11 cellular contexts compared by ENCODE assay signal in genomic region chr19:44892932-44893331, GRCh38. TPM values are rescaled to one million over a fixed set of nuclear protein-coding genes. Genes with fewer than 3 reads are reported as not detected.
DNase-seq lines count a peak whose midpoint lies in the region; ATAC-seq and TF ChIP-seq lines count a peak whose summit lies in the region.
"Had no signal": no experiment of that assay in that cellular context is flagged by ENCODE, and none has a peak within 500 bp of the region (broad histone marks: within the 10 kb centered on the region; RNA-seq: fewer than 3 reads in every experiment).

No MANE protein-coding gene starts in this region.

- 0 out of 2 replicates have a peak overlapping the region, but pooled peaks have one; percentile 4 for H3K9ac ChIP-seq in HUES48 (ENCODE audit: low read depth, low read length)

- POLR2A ChIA-PET in CD8-positive, alpha-beta T cell (lab: Charles Lee): interaction anchor here (1.3 kb wide), 1 partner anchor 22 kb away, joined by 5 read pairs; no protein-coding TSS in a partner anchor
- POLR2A ChIA-PET in naive thymus-derived CD4-positive, alpha-beta T cell (lab: Charles Lee): no interaction called here

- H3K4me3 Mint-ChIP-seq in CD8-positive, alpha-beta T cell: peak overlapping the region; percentile 90
- H3K4me3 Mint-ChIP-seq in activated T-helper 1 cell treated with anti-CD3 and anti-CD28 coated beads, Interleukin-12 subunit alpha, Interleukin-12 subunit beta, Interleukin-2, Interleukin-4 antibody, amounts not matched to agents 30 ng/mL and 10 ng/mL and 1 ng/mL, durations not matched to agents 14 hours and 24 hours and 36 hours: peak overlapping the region; percentile 93
- H3K4me3 Mint-ChIP-seq in naive thymus-derived CD4-positive, alpha-beta T cell: peak overlapping the region; percentile 72 to 96 (median 88)

- no peak overlapping the region for H3K4me3 ChIP-seq in CD8-positive, alpha-beta T cell (ENCODE audit: low read depth, low read length)
- H3K4me3 ChIP-seq in HUES48 (ENCODE audit: low read depth, low read length) (peak overlapping the region; percentile 91; the same call in 1 of the 2 replicates), heart left ventricle (peak overlapping the region in 2 of 12 donors; percentile 83 to 99)
- H3K4me3 ChIP-seq in naive thymus-derived CD4-positive, alpha-beta T cell (ENCODE audit: low read length): no peak overlapping the region

- CTCF ChIA-PET in CD8-positive, alpha-beta T cell (lab: Charles Lee): interaction anchor here (1.2 to 1.6 kb wide), 4 partner anchors 9 to 59 kb away, joined by 3 to 5 read pairs (median 4); partner anchors contain the start of gene APOE
- CTCF ChIA-PET in naive thymus-derived CD4-positive, alpha-beta T cell (lab: Charles Lee): no interaction called here

- WGBS in heart left ventricle, 4 donors: 81 to 93% (median 89%) methylated on average over 7 of the region's 7 CpGs

- ATAC-seq in CD8-positive, alpha-beta T cell: no peak
- ATAC-seq in naive thymus-derived CD4-positive, alpha-beta T cell: no peak
- ATAC-seq in GM18861 (IDR thresholded peaks at IDR 0.05; ENCODE audit: unreplicated experiment) (no peak), heart left ventricle (no peak)

- H3K36me3 ChIP-seq in CD8-positive, alpha-beta T cell (ENCODE audit: insufficient read depth, low read length): peaks cover 34% of the 10 kb centered on the region
- H3K36me3 ChIP-seq in HUES48 (ENCODE audit: control insufficient read depth, insufficient read depth, low read length) (peaks cover 65% of the 10 kb centered on the region), heart left ventricle (peaks cover 0 to 62% (median 57%) of the 10 kb centered on the region in 9 donors)
- H3K36me3 ChIP-seq in naive thymus-derived CD4-positive, alpha-beta T cell (ENCODE audit: control insufficient read depth in 2 of 3, insufficient read depth in 3 of 3, low read length in 3 of 3): peaks cover 0 to 57% (median 18%) of the 10 kb centered on the region in 3 experiments

- TF ChIP-seq CTCF in CD8-positive, alpha-beta T cell (IDR thresholded peaks at IDR 0.05): no peak
- no peak for TF ChIP-seq CTCF in heart left ventricle (IDR thresholded peaks at IDR 0.05)

- no peak for DNase-seq in CD8-positive, alpha-beta T cell
- no peak for DNase-seq in activated T-helper 1 cell treated with anti-CD3 and anti-CD28 coated beads, Interleukin-12 subunit alpha, Interleukin-12 subunit beta, Interleukin-2, Interleukin-4 antibody, amounts not matched to agents 30 ng/mL and 10 ng/mL and 1 ng/mL, durations not matched to agents 14 hours and 24 hours and 36 hours (ENCODE audit: low spot score)
- no peak for DNase-seq in naive thymus-derived CD4-positive, alpha-beta T cell
- DNase-seq in heart left ventricle (no peak), superior temporal gyrus (ENCODE audit: extremely low spot score) (no peak)
- DNase-seq in effector CD8-positive, alpha-beta T cell (lab: John Stamatoyannopoulos, UW): no peak
- DNase-seq: DMS 273 treated with DMSO at 0.1 percent for 48 hours, NCI-H69 had no signal

- no peak overlapping the region for H3K27ac ChIP-seq in CD8-positive, alpha-beta T cell (ENCODE audit: low read depth, low read length)
- no peak overlapping the region for H3K27ac ChIP-seq in HUES48 (ENCODE audit: low read depth, low read length)
- no peak overlapping the region for H3K27ac ChIP-seq in naive thymus-derived CD4-positive, alpha-beta T cell (ENCODE audit: low read depth, low read length)
- no peak overlapping the region for H3K27ac ChIP-seq in heart left ventricle

- H3K9me3 Mint-ChIP-seq in CD8-positive, alpha-beta T cell: no peaks in the 10 kb centered on the region
- H3K9me3 Mint-ChIP-seq in activated T-helper 1 cell treated with anti-CD3 and anti-CD28 coated beads, Interleukin-12 subunit alpha, Interleukin-12 subunit beta, Interleukin-2, Interleukin-4 antibody, amounts not matched to agents 30 ng/mL and 10 ng/mL and 1 ng/mL, durations not matched to agents 14 hours and 24 hours and 36 hours: no peaks in the 10 kb centered on the region
- peaks cover 0 to 5% (median 0%) of the 10 kb centered on the region in 11 donors for H3K9me3 Mint-ChIP-seq in naive thymus-derived CD4-positive, alpha-beta T cell

- H3K27me3 Mint-ChIP-seq in CD8-positive, alpha-beta T cell (ENCODE audit: low read depth): no peaks in the 10 kb centered on the region
- no peaks in the 10 kb centered on the region for H3K27me3 Mint-ChIP-seq in activated T-helper 1 cell treated with anti-CD3 and anti-CD28 coated beads, Interleukin-12 subunit alpha, Interleukin-12 subunit beta, Interleukin-2, Interleukin-4 antibody, amounts not matched to agents 30 ng/mL and 10 ng/mL and 1 ng/mL, durations not matched to agents 14 hours and 24 hours and 36 hours (ENCODE audit: insufficient read depth)
- H3K27me3 Mint-ChIP-seq in naive thymus-derived CD4-positive, alpha-beta T cell: no peaks in the 10 kb centered on the region

- H3K27me3 ChIP-seq in CD8-positive, alpha-beta T cell (ENCODE audit: insufficient read depth, low read length): no peaks in the 10 kb centered on the region
- H3K27me3 ChIP-seq in HUES48 (ENCODE audit: control insufficient read depth, insufficient read depth, low read length) (no peaks in the 10 kb centered on the region), heart left ventricle (no peaks in the 10 kb centered on the region)
- H3K27me3 ChIP-seq in naive thymus-derived CD4-positive, alpha-beta T cell (ENCODE audit: control insufficient read depth in 2 of 2, insufficient read depth in 2 of 2, low read length in 2 of 2): no peaks in the 10 kb centered on the region

- peaks cover 61% of the 10 kb centered on the region for H3K36me3 Mint-ChIP-seq in CD8-positive, alpha-beta T cell
- peaks cover 40% of the 10 kb centered on the region for H3K36me3 Mint-ChIP-seq in activated T-helper 1 cell treated with anti-CD3 and anti-CD28 coated beads, Interleukin-12 subunit alpha, Interleukin-12 subunit beta, Interleukin-2, Interleukin-4 antibody, amounts not matched to agents 30 ng/mL and 10 ng/mL and 1 ng/mL, durations not matched to agents 14 hours and 24 hours and 36 hours (ENCODE audit: low read depth)
- H3K36me3 Mint-ChIP-seq in naive thymus-derived CD4-positive, alpha-beta T cell: peaks cover 0 to 25% (median 5%) of the 10 kb centered on the region in 5 donors

- H3K4me1 ChIP-seq in CD8-positive, alpha-beta T cell (ENCODE audit: insufficient read depth, low read length): peaks cover 20% of the 10 kb centered on the region
- H3K4me1 ChIP-seq in HUES48 (ENCODE audit: control insufficient read depth, insufficient read depth, low read length) (0 out of 2 replicates have a peak, but pooled peaks cover 4% of the 10 kb centered on the region), heart left ventricle (peaks cover 0 to 31% (median 21%) of the 10 kb centered on the region in 12 donors)
- peaks cover 10 to 20% of the 10 kb centered on the region in 2 donors for H3K4me1 ChIP-seq in naive thymus-derived CD4-positive, alpha-beta T cell (ENCODE audit: control insufficient read depth in 2 of 2, insufficient read depth in 2 of 2, low read length in 2 of 2)

- H3K4me1 Mint-ChIP-seq in CD8-positive, alpha-beta T cell (ENCODE audit: low read depth): peaks cover 27% of the 10 kb centered on the region
- peaks cover 30% of the 10 kb centered on the region for H3K4me1 Mint-ChIP-seq in activated T-helper 1 cell treated with anti-CD3 and anti-CD28 coated beads, Interleukin-12 subunit alpha, Interleukin-12 subunit beta, Interleukin-2, Interleukin-4 antibody, amounts not matched to agents 30 ng/mL and 10 ng/mL and 1 ng/mL, durations not matched to agents 14 hours and 24 hours and 36 hours (ENCODE audit: low read depth)
- H3K4me1 Mint-ChIP-seq in naive thymus-derived CD4-positive, alpha-beta T cell: peaks cover 18 to 44% (median 32%) of the 10 kb centered on the region in 7 donors

- TF ChIP-seq POLR2A in heart left ventricle (IDR thresholded peaks at IDR 0.05): no peak

- no peaks in the 10 kb centered on the region for H3K9me3 ChIP-seq in CD8-positive, alpha-beta T cell (ENCODE audit: low read length)
- H3K9me3 ChIP-seq in HUES48 (ENCODE audit: control insufficient read depth, insufficient read depth, low read length) (no peaks in the 10 kb centered on the region), heart left ventricle (no peaks in the 10 kb centered on the region)
- H3K9me3 ChIP-seq in naive thymus-derived CD4-positive, alpha-beta T cell (ENCODE audit: control insufficient read depth in 2 of 3, low read length in 3 of 3): no peaks in the 10 kb centered on the region

- intact Hi-C loops in CD8-positive, alpha-beta T cell (cut with DNase I, micrococcal nuclease): loop anchor here in 1 of 2 experiments (5.0 to 10.0 kb wide), 3 partner anchors 359 to 801 kb away; partner anchors contain the start of genes MARK4, ZNF224 and ZNF226
- intact Hi-C loops in activated T-helper 1 cell treated with anti-CD3 and anti-CD28 coated beads, Interleukin-12 subunit alpha, Interleukin-12 subunit beta, Interleukin-2, Interleukin-4 antibody, amounts not matched to agents 30 ng/mL and 10 ng/mL and 1 ng/mL, durations not matched to agents 14 hours and 24 hours and 36 hours (cut with micrococcal nuclease): no loop called here
- intact Hi-C loops in naive thymus-derived CD4-positive, alpha-beta T cell (cut with micrococcal nuclease): loop anchor here in 1 of 2 donors (5.0 kb wide), 2 partner anchors 201 to 994 kb away; partner anchors contain the start of gene IRF2BP1
- intact Hi-C loops in heart left ventricle (cut with DNase I): loop anchor here in 3 of 10 donors (5.0 to 10.0 kb wide), 2 partner anchors 46 to 162 kb away; partner anchors contain the start of gene NECTIN2 (in 2 of the 3)

- peak overlapping the region; percentile 53 for H3K27ac Mint-ChIP-seq in CD8-positive, alpha-beta T cell
- peak overlapping the region; percentile 64 for H3K27ac Mint-ChIP-seq in activated T-helper 1 cell treated with anti-CD3 and anti-CD28 coated beads, Interleukin-12 subunit alpha, Interleukin-12 subunit beta, Interleukin-2, Interleukin-4 antibody, amounts not matched to agents 30 ng/mL and 10 ng/mL and 1 ng/mL, durations not matched to agents 14 hours and 24 hours and 36 hours
- peak overlapping the region in 7 of 9 donors; percentile 40 to 90 (median 81) for H3K27ac Mint-ChIP-seq in naive thymus-derived CD4-positive, alpha-beta T cell

RNA-seq across cellular contexts. Expression of gene TOMM40, which starts 1.9 kb away (rescaled TPM):
- 10 to 100 TPM; 25.8 to 27.4 TPM for total RNA-seq in CD8-positive, alpha-beta T cell
- 209 and 211 TPM in 2 replicates for total RNA-seq in activated T-helper 1 cell treated with anti-CD3 and anti-CD28 coated beads, Interleukin-12 subunit alpha, Interleukin-12 subunit beta, Interleukin-2, Interleukin-4 antibody, amounts not matched to agents 30 ng/mL and 10 ng/mL and 1 ng/mL, durations not matched to agents 14 hours and 24 hours and 36 hours
- 10 to 100 TPM; 26.3 to 73.3 (median 37.5) TPM for total RNA-seq in naive thymus-derived CD4-positive, alpha-beta T cell
- polyA plus RNA-seq in naive thymus-derived CD4-positive, alpha-beta T cell: 10 to 100 TPM; 26.5 to 44.8 TPM
- total RNA-seq in heart left ventricle: 10 to 100 TPM; 32.2 to 58.8 (median 46.3) TPM
- polyA plus RNA-seq in heart left ventricle: 10 to 100 TPM; 41.3 to 79.9 TPM

RNA-seq across cellular contexts. Expression of gene APOE, which starts 12.7 kb away (rescaled TPM):
- 1 to 10 TPM; 5.0 TPM for total RNA-seq in CD8-positive, alpha-beta T cell
- 0.41 and 0.42 TPM in 2 replicates for total RNA-seq in activated T-helper 1 cell treated with anti-CD3 and anti-CD28 coated beads, Interleukin-12 subunit alpha, Interleukin-12 subunit beta, Interleukin-2, Interleukin-4 antibody, amounts not matched to agents 30 ng/mL and 10 ng/mL and 1 ng/mL, durations not matched to agents 14 hours and 24 hours and 36 hours
- total RNA-seq in naive thymus-derived CD4-positive, alpha-beta T cell: 1 to 10 TPM in 4 of 5 experiments, under 1 TPM in 1; 0.41 to 7.9 (median 4.0) TPM
- not detected for polyA plus RNA-seq in naive thymus-derived CD4-positive, alpha-beta T cell
- 100 to 1,000 TPM in 2 of 9 donors, 10 to 100 TPM in 5, 1 to 10 TPM in 2; 4.1 to 149 (median 25.7) TPM for total RNA-seq in heart left ventricle
- polyA plus RNA-seq in heart left ventricle: 10 to 100 TPM; 33.2 to 35.7 TPM

RNA-seq across cellular contexts. Expression of gene APOC1, which starts 21.5 kb away (rescaled TPM):
- not detected for total RNA-seq in CD8-positive, alpha-beta T cell
- 1.2 TPM in 1 of 2 replicates, not detected in the other for total RNA-seq in activated T-helper 1 cell treated with anti-CD3 and anti-CD28 coated beads, Interleukin-12 subunit alpha, Interleukin-12 subunit beta, Interleukin-2, Interleukin-4 antibody, amounts not matched to agents 30 ng/mL and 10 ng/mL and 1 ng/mL, durations not matched to agents 14 hours and 24 hours and 36 hours
- total RNA-seq in naive thymus-derived CD4-positive, alpha-beta T cell: 1 to 10 TPM in 2 of 5 experiments, not detected in 3; 1.7 to 5.2 TPM
- not detected for polyA plus RNA-seq in naive thymus-derived CD4-positive, alpha-beta T cell
- 10 to 100 TPM in 2 of 9 donors, 1 to 10 TPM in 5, under 1 TPM in 1, not detected in 1; 0.83 to 84.7 (median 3.8) TPM for total RNA-seq in heart left ventricle
- 1 to 10 TPM; 1.1 to 2.1 TPM for polyA plus RNA-seq in heart left ventricle

RNA-seq across cellular contexts. Expression of gene NECTIN2, which starts 46.8 kb away (rescaled TPM):
- total RNA-seq in CD8-positive, alpha-beta T cell: 1 to 10 TPM; 2.0 to 2.5 TPM
- 0.08 and 0.39 TPM in 2 replicates for total RNA-seq in activated T-helper 1 cell treated with anti-CD3 and anti-CD28 coated beads, Interleukin-12 subunit alpha, Interleukin-12 subunit beta, Interleukin-2, Interleukin-4 antibody, amounts not matched to agents 30 ng/mL and 10 ng/mL and 1 ng/mL, durations not matched to agents 14 hours and 24 hours and 36 hours
- 1 to 10 TPM in 3 of 5 experiments, under 1 TPM in 2; 0.17 to 9.2 (median 1.2) TPM for total RNA-seq in naive thymus-derived CD4-positive, alpha-beta T cell
- under 1 TPM in 1 of 2 donors, not detected in 1; 0.16 TPM for polyA plus RNA-seq in naive thymus-derived CD4-positive, alpha-beta T cell
- total RNA-seq in heart left ventricle: 10 to 100 TPM; 37.0 to 99.6 (median 57.6) TPM
- 10 to 100 TPM; 40.9 to 96.5 TPM for polyA plus RNA-seq in heart left ventricle

RNA-seq across cellular contexts. Expression of gene APOC4, which starts 49.1 kb away (rescaled TPM):
- not detected for total RNA-seq in CD8-positive, alpha-beta T cell
- total RNA-seq in activated T-helper 1 cell treated with anti-CD3 and anti-CD28 coated beads, Interleukin-12 subunit alpha, Interleukin-12 subunit beta, Interleukin-2, Interleukin-4 antibody, amounts not matched to agents 30 ng/mL and 10 ng/mL and 1 ng/mL, durations not matched to agents 14 hours and 24 hours and 36 hours: not detected in 2 replicates
- not detected for total RNA-seq in naive thymus-derived CD4-positive, alpha-beta T cell
- polyA plus RNA-seq in naive thymus-derived CD4-positive, alpha-beta T cell: not detected
- total RNA-seq in heart left ventricle: not detected
- polyA plus RNA-seq in heart left ventricle: not detected
- total RNA-seq: cardiac septum had no signal
